4 cellular contexts compared by ENCODE assay signal in the genomic region with DNA sequence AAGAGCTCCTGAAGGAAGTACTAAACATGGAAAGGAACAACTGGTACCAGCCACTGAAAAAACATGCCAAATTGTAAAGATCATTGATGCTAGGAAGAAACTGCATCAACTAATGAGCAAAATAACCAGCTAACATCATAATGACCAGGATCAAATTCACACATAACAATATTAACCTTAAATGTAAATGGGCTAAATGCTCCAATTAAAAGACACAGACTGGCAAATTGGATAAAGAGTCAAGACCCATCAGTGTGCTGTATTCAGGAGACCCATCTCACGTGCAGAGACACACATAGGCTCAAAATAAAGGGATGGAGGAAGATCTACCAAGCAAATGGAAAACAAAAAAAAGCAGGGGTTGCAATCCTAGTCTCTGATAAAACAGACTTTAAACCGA. TPM values are rescaled to one million over a fixed set of nuclear protein-coding genes. Genes with fewer than 3 reads are reported as not detected.
"Had no signal": no experiment of that assay in that cellular context is flagged by ENCODE, and none has a peak within 500 bp of the region (broad histone marks: within the 10 kb centered on the region; RNA-seq: fewer than 3 reads in every experiment).

No MANE protein-coding gene starts in this region.

RNA-seq across cellular contexts. Expression of a gene that starts 55.4 kb away (rescaled TPM):
- total RNA-seq: LHCN-M2, M059J, MCF 10A, NCI-H460 had no signal
